Comparison of ENCODE assay signal across 1 cellular context in the genomic region with DNA sequence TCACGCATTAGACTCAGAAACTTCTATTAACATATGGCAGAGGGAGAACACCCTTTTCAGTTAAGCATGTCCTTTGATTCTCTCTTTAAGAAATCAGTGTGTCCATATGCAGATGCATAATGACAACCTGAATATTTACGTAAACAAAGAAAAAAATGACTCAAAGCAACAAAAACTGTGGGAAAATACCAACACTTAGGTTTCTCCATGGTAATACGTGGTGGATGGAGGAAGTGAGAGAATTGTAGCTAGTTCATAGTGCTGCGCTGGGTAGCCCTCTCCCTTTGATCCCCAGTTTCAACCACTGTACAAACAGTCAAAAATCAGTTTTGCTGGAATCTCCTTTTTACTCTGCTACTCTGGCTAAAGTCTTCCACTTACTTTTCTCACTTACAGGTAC.
TF ChIP-seq lines count a peak whose summit lies in the region.

No MANE protein-coding gene starts in this region.

TF ChIP-seq in GM23338, 12 proteins besides CTCF, POLR2A, EP300 and RAD21 (continued from another document):
- TF ChIP-seq, protein P1, sequence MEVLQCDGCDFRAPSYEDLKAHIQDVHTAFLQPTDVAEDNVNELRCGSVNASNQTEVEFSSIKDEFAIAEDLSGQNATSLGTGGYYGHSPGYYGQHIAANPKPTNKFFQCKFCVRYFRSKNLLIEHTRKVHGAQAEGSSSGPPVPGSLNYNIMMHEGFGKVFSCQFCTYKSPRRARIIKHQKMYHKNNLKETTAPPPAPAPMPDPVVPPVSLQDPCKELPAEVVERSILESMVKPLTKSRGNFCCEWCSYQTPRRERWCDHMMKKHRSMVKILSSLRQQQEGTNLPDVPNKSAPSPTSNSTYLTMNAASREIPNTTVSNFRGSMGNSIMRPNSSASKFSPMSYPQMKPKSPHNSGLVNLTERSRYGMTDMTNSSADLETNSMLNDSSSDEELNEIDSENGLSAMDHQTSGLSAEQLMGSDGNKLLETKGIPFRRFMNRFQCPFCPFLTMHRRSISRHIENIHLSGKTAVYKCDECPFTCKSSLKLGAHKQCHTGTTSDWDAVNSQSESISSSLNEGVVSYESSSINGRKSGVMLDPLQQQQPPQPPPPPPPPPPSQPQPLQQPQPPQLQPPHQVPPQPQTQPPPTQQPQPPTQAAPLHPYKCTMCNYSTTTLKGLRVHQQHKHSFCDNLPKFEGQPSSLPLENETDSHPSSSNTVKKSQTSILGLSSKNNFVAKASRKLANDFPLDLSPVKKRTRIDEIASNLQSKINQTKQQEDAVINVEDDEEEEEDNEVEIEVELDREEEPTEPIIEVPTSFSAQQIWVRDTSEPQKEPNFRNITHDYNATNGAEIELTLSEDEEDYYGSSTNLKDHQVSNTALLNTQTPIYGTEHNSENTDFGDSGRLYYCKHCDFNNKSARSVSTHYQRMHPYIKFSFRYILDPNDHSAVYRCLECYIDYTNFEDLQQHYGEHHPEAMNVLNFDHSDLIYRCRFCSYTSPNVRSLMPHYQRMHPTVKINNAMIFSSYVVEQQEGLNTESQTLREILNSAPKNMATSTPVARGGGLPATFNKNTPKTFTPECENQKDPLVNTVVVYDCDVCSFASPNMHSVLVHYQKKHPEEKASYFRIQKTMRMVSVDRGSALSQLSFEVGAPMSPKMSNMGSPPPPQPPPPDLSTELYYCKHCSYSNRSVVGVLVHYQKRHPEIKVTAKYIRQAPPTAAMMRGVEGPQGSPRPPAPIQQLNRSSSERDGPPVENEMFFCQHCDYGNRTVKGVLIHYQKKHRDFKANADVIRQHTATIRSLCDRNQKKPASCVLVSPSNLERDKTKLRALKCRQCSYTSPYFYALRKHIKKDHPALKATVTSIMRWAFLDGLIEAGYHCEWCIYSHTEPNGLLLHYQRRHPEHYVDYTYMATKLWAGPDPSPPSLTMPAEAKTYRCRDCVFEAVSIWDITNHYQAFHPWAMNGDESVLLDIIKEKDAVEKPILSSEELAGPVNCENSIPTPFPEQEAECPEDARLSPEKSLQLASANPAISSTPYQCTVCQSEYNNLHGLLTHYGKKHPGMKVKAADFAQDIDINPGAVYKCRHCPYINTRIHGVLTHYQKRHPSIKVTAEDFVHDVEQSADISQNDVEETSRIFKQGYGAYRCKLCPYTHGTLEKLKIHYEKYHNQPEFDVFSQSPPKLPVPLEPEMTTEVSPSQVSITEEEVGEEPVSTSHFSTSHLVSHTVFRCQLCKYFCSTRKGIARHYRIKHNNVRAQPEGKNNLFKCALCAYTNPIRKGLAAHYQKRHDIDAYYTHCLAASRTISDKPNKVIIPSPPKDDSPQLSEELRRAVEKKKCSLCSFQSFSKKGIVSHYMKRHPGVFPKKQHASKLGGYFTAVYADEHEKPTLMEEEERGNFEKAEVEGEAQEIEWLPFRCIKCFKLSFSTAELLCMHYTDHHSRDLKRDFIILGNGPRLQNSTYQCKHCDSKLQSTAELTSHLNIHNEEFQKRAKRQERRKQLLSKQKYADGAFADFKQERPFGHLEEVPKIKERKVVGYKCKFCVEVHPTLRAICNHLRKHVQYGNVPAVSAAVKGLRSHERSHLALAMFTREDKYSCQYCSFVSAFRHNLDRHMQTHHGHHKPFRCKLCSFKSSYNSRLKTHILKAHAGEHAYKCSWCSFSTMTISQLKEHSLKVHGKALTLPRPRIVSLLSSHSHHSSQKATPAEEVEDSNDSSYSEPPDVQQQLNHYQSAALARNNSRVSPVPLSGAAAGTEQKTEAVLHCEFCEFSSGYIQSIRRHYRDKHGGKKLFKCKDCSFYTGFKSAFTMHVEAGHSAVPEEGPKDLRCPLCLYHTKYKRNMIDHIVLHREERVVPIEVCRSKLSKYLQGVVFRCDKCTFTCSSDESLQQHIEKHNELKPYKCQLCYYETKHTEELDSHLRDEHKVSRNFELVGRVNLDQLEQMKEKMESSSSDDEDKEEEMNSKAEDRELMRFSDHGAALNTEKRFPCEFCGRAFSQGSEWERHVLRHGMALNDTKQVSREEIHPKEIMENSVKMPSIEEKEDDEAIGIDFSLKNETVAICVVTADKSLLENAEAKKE (CRISPR knock-in tag; IDR thresholded peaks at IDR 0.05) = no peak
- TF ChIP-seq EZH2phosphoT487 (IDR thresholded peaks at IDR 0.05; ENCODE audit: unreplicated experiment) = no peak
- no peak for TF ChIP-seq ZNF114 (CRISPR knock-in tag; IDR thresholded peaks at IDR 0.05)
- TF ChIP-seq ZNF331 (CRISPR knock-in tag; IDR thresholded peaks at IDR 0.05; ENCODE audit: low read depth) = no peak
- TF ChIP-seq STAT1 (IDR thresholded peaks at IDR 0.05; ENCODE audit: unreplicated experiment) = no peak
- no peak for TF ChIP-seq JUNB (IDR thresholded peaks at IDR 0.05; ENCODE audit: unreplicated experiment)
- no peak for TF ChIP-seq POLR2AphosphoS5 (IDR thresholded peaks at IDR 0.05; ENCODE audit: low read depth)
- no peak for TF ChIP-seq CREB1 (CRISPR knock-in tag; IDR thresholded peaks at IDR 0.05; ENCODE audit: low read depth)
